ENCODE assay signal across 19 cellular contexts in the genomic region with DNA sequence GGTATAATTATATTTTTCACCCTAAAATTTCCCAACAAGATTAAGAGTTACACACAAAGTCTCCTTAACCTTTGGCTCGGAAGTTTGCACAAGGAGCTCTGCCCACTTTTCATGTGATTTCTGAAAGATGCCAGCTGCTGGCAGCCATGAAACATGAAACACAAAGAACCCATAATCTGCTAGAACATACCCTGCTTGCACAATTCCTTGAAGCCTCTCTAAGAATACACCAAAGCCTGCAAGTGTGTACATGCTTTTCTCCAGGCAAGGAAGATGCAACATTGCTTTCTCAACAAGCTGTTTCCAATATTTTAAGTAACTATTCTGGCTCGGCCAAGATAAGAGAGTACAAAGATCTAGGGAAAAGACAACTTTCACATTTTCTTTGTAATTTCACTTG.
DNase-seq lines count a peak whose midpoint lies in the region; ATAC-seq and TF ChIP-seq lines count a peak whose summit lies in the region.
"Had no signal": no experiment of that assay in that cellular context is flagged by ENCODE, and none has a peak within 500 bp of the region (broad histone marks: within the 10 kb centered on the region; RNA-seq: fewer than 3 reads in every experiment).

No MANE protein-coding gene starts in this region.

- DNase-seq in adipocyte (ENCODE audit: low read depth) (peak; percentile 22), mammary epithelial cell (peak; percentile 63), foreskin keratinocyte (peak; percentile 39 to 75), H7 (no peak), NCI-H128 (lab: John Stamatoyannopoulos, UW; ENCODE audit: unreplicated experiment) (no peak), NCI-H2171 (lab: John Stamatoyannopoulos, UW) (no peak), prostate gland (ENCODE audit: low spot score) (no peak)
- DNase-seq: BE2C; C1 segment of cervical spinal cord; CD4-positive, CD25-positive, alpha-beta regulatory T cell; CD8-positive, alpha-beta memory T cell; COR-L47; DMS 273 treated with DMSO at 0.1 percent for 48 hours; DMS53; DND-41; HFFc6 had no signal

- no peaks in the 10 kb centered on the region for H3K36me3 ChIP-seq in adipocyte (ENCODE audit: control insufficient read depth, insufficient read depth, low read length, severe bottlenecking)
- no peaks in the 10 kb centered on the region for H3K36me3 ChIP-seq in mammary epithelial cell (ENCODE audit: insufficient read depth, low read length)
- H3K36me3 ChIP-seq in H7 (replicated peaks; ENCODE audit: control insufficient read depth, insufficient read depth, low read length): no peaks in the 10 kb centered on the region
- no peaks in the 10 kb centered on the region for H3K36me3 ChIP-seq in prostate gland
- H3K36me3 ChIP-seq: BE2C had no signal

- no TSS peak for BruUV-seq in mammary epithelial cell (replicated peaks; lab: Mats Ljungman, UMichigan)

- CTCF ChIA-PET in mammary epithelial cell (lab: Charles Lee; ENCODE audit: low non-redundant PET): no interaction called here

- dilution Hi-C loops in mammary epithelial cell (cut with HindIII; ENCODE audit: low sequenced_read_pairs): no loop called here

- intact Hi-C loops in mammary epithelial cell (cut with micrococcal nuclease): no loop called here
- intact Hi-C loops in prostate gland (cut with DNase I): no loop called here

- 7% methylated on average over 2 of the region's 2 CpGs for WGBS in mammary epithelial cell (ENCODE audit: low coverage, missing lambda C conversion rate)
- WGBS in prostate gland: 40% methylated on average over 2 of the region's 2 CpGs

- peak overlapping the region; percentile 32 for H3K4me2 ChIP-seq in mammary epithelial cell (ENCODE audit: insufficient read depth, low read depth, low read length)
- H3K4me2 ChIP-seq: GM23338 had no signal

- H3K27ac ChIP-seq in mammary epithelial cell (ENCODE audit: insufficient read depth, low read depth, low read length) (no peak overlapping the region), foreskin keratinocyte (no peak overlapping the region), prostate gland (no peak overlapping the region)

- TF ChIP-seq CTCF in mammary epithelial cell (conservative IDR thresholded peaks at IDR 0.05 in 1 of 2, IDR thresholded peaks at IDR 0.05 in 1 of 2; ENCODE audit: extremely low read depth in 1 of 2, insufficient read depth in 1 of 2, low read depth in 1 of 2, low read length in 2 of 2) (no peak), foreskin keratinocyte (conservative IDR thresholded peaks at IDR 0.05) (no peak), prostate gland (IDR thresholded peaks at IDR 0.05) (no peak)

- H3K79me2 ChIP-seq in mammary epithelial cell (ENCODE audit: insufficient read depth, low read length): no peaks in the 10 kb centered on the region

- H2AFZ ChIP-seq in mammary epithelial cell (ENCODE audit: low read depth, low read length): peak overlapping the region; percentile 44
- H2AFZ ChIP-seq: GM23338 had no signal

- H3K9ac ChIP-seq in adipocyte (ENCODE audit: low read length) (no peak overlapping the region), mammary epithelial cell (ENCODE audit: insufficient read depth, low read length) (no peak overlapping the region)

- peaks cover 6% of the 10 kb centered on the region for H3K27me3 ChIP-seq in adipocyte (replicated peaks; ENCODE audit: control insufficient read depth, insufficient read depth, low read length)
- H3K27me3 ChIP-seq in mammary epithelial cell (ENCODE audit: insufficient read depth, low read length): no peaks in the 10 kb centered on the region
- no peaks in the 10 kb centered on the region for H3K27me3 ChIP-seq in foreskin keratinocyte
- no peaks in the 10 kb centered on the region for H3K27me3 ChIP-seq in H7 (ENCODE audit: control insufficient read depth, insufficient read depth, low read length)
- no peaks in the 10 kb centered on the region for H3K27me3 ChIP-seq in prostate gland (replicated peaks; ENCODE audit: insufficient read depth)
- H3K27me3 ChIP-seq: BE2C had no signal

- in situ Hi-C loops in mammary epithelial cell (cut with MboI; ENCODE audit: low sequenced_read_pairs in 2 of 2): no loop called here

- ATAC-seq in foreskin keratinocyte: no peak
- ATAC-seq: GM12878, GM23338, HCT116 had no signal

- H3K4me1 ChIP-seq in adipocyte (ENCODE audit: control insufficient read depth, insufficient read depth, low read length) (peaks cover 19% of the 10 kb centered on the region), mammary epithelial cell (ENCODE audit: insufficient read depth, low read length) (peaks cover 6% of the 10 kb centered on the region), foreskin keratinocyte (no peaks in the 10 kb centered on the region), prostate gland (replicated peaks) (no peaks in the 10 kb centered on the region)
- H3K4me1 ChIP-seq: BE2C had no signal

- no peak overlapping the region for H3K4me3 ChIP-seq in adipocyte (ENCODE audit: low read length)
- no peak overlapping the region for H3K4me3 ChIP-seq in mammary epithelial cell (replicated peaks in 1 of 3; ENCODE audit: insufficient read depth in 1 of 3, low read depth in 2 of 3, low read length in 3 of 3)
- no peak overlapping the region for H3K4me3 ChIP-seq in H7 (ENCODE audit: insufficient read depth, low read depth, low read length)
- no peak overlapping the region for H3K4me3 ChIP-seq in prostate gland
- H3K4me3 ChIP-seq: GM12878, GM23338 had no signal

- H3K9me3 ChIP-seq in adipocyte (ENCODE audit: control insufficient read depth, low read length): no peaks in the 10 kb centered on the region
- H3K9me3 ChIP-seq in mammary epithelial cell (replicated peaks; ENCODE audit: insufficient read depth, low read length): no peaks in the 10 kb centered on the region
- H3K9me3 ChIP-seq in prostate gland: no peaks in the 10 kb centered on the region
- H3K9me3 ChIP-seq: BE2C had no signal

- TF ChIP-seq POLR2A in prostate gland (IDR thresholded peaks at IDR 0.05): no peak

- H4K20me1 ChIP-seq in mammary epithelial cell (ENCODE audit: insufficient read depth, low read length): no peaks in the 10 kb centered on the region

Comparison
In these comparisons a context has a peak if more than half of its experiments do, and no peak if none do; other contexts are left out.
1. DNase-seq: peak in adipocyte (single experiment), mammary epithelial cell (single experiment) and foreskin keratinocyte (2 of 2); none in H7 (single experiment), NCI-H128 (single experiment), NCI-H2171 (single experiment) and prostate gland (single experiment).